22 cellular contexts compared by ENCODE assay signal in the genomic region with DNA sequence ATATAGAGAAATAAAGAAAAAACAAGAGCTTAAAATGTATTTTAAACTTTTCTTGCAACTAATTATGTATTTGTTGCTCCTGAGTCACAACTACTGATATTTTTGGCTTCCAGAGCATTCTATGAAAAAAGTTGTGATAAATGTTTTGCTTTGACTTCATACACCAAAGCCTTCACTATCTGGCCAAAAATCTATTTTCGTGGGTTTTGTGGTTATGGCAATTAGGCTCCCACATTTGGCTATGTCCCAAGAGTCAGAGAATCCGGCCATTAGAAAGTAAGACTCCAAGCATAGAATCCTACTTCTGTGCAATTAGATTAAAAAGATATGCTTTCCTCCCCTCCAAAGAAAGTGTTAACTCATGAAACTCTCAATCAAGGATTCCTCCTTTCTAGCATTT.
A peak's percentile ranks its signal among the peaks of the same experiment; 100 is the strongest.
DNase-seq lines count a peak whose midpoint lies in the region; ATAC-seq and TF ChIP-seq lines count a peak whose summit lies in the region.
"Had no signal": no experiment of that assay in that cellular context is flagged by ENCODE, and none has a peak within 500 bp of the region (broad histone marks: within the 10 kb centered on the region; RNA-seq: fewer than 3 reads in every experiment).

No MANE protein-coding gene starts in this region.

- peaks cover 4 to 10% of the 10 kb centered on the region in 2 donors for H3K4me1 Mint-ChIP-seq in stimulated activated naive B cell treated with anti-CD40 and anti-IgM and Interleukin-4, amounts not matched to agents 10 μg/mL and 1 μg/mL and 100 μg/mL, for 72 hours

- DNase-seq in ELR (ENCODE audit: low read depth), result peak; percentile 8
- peak; percentile 49 for DNase-seq in NB4 (ENCODE audit: low read depth)
- peak; percentile 86 for DNase-seq in astrocyte of the cerebellum (ENCODE audit: low read depth)
- DNase-seq in myocyte (ENCODE audit: low read depth), result peak; percentile 27
- DNase-seq in nucleus accumbens (lab: John Stamatoyannopoulos, UW), result no peak
- no peak for DNase-seq in stimulated activated naive B cell treated with anti-CD40 and anti-IgM and Interleukin-4, amounts not matched to agents 10 μg/mL and 1 μg/mL and 100 μg/mL, for 72 hours
- DNase-seq in NCI-H82 treated with DMSO at 0.1 percent for 48 hours (lab: John Stamatoyannopoulos, UW; ENCODE audit: unreplicated experiment), result no peak
- DNase-seq: activated CD4-positive, CD25-positive, alpha-beta regulatory T cell treated with anti-CD3 and anti-CD28 coated beads, Interleukin-2, amount 50 U/mL, for 72 hours; activated CD8-positive, alpha-beta T cell treated with anti-CD3 and anti-CD28 coated beads, Interleukin-2, amount 10 ng/mL, durations not matched to agents 7 days and 5 days; activated naive CD4-positive, alpha-beta T cell; activated T-cell treated with anti-CD3 and anti-CD28 coated beads, Interleukin-2, amount 50 U/mL, for 1 hour; effector CD8-positive, alpha-beta T cell; midbrain; NCI-H1694 treated with DMSO at 0.1 percent for 48 hours; NCI-H748 treated with DMSO at 0.1 percent for 48 hours; PC-9; stimulated activated naive CD8-positive, alpha-beta T cell treated with anti-CD3 and anti-CD28 coated beads, Interleukin-15, Interleukin-2, amounts not matched to agents 100 U/mL and 50 U/mL, for 24 hours; T-helper 9 cell had no signal

- peaks cover 1 to 6% of the 10 kb centered on the region in 2 donors for H3K9me3 Mint-ChIP-seq in stimulated activated naive B cell treated with anti-CD40 and anti-IgM and Interleukin-4, amounts not matched to agents 10 μg/mL and 1 μg/mL and 100 μg/mL, for 72 hours

- in situ Hi-C loops in astrocyte of the cerebellum (cut with HindIII; ENCODE audit: low sequenced_read_pairs), result no loop called here

- peaks cover 0 to 6% of the 10 kb centered on the region in 2 donors for H3K27me3 Mint-ChIP-seq in stimulated activated naive B cell treated with anti-CD40 and anti-IgM and Interleukin-4, amounts not matched to agents 10 μg/mL and 1 μg/mL and 100 μg/mL, for 72 hours
- H3K27me3 Mint-ChIP-seq: progenitor cell of endocrine pancreas had no signal

- no peak for ATAC-seq in stimulated activated naive B cell treated with anti-CD40 and anti-IgM and Interleukin-4, amounts not matched to agents 10 μg/mL and 1 μg/mL and 100 μg/mL, for 72 hours (replicated peaks)
- ATAC-seq: activated CD8-positive, alpha-beta T cell treated with anti-CD3 and anti-CD28 coated beads, Interleukin-2, amount 10 ng/mL, durations not matched to agents 7 days and 5 days; HCT116; stimulated activated naive CD8-positive, alpha-beta T cell treated with anti-CD3 and anti-CD28 coated beads, Interleukin-15, Interleukin-2, amounts not matched to agents 100 U/mL and 50 U/mL, for 24 hours had no signal

- H3K36me3 Mint-ChIP-seq in stimulated activated naive B cell treated with anti-CD40 and anti-IgM and Interleukin-4, amounts not matched to agents 10 μg/mL and 1 μg/mL and 100 μg/mL, for 72 hours, result no peaks in the 10 kb centered on the region

- H3K4me3 Mint-ChIP-seq in stimulated activated naive B cell treated with anti-CD40 and anti-IgM and Interleukin-4, amounts not matched to agents 10 μg/mL and 1 μg/mL and 100 μg/mL, for 72 hours, result no peak overlapping the region
- H3K4me3 Mint-ChIP-seq: activated CD8-positive, alpha-beta T cell treated with anti-CD3 and anti-CD28 coated beads, Interleukin-2, amount 10 ng/mL, durations not matched to agents 7 days and 5 days had no signal

- TF ChIP-seq POLR2A in NB4 (IDR thresholded peaks at IDR 0.05; ENCODE audit: extremely low read depth, insufficient read length), result no peak

- H3K27ac Mint-ChIP-seq in stimulated activated naive B cell treated with anti-CD40 and anti-IgM and Interleukin-4, amounts not matched to agents 10 μg/mL and 1 μg/mL and 100 μg/mL, for 72 hours, result no peak overlapping the region
- H3K27ac Mint-ChIP-seq: activated CD8-positive, alpha-beta T cell treated with anti-CD3 and anti-CD28 coated beads, Interleukin-2, amount 10 ng/mL, durations not matched to agents 7 days and 5 days; progenitor cell of endocrine pancreas had no signal

- no peak overlapping the region for H3K4me3 ChIP-seq in NB4 (ENCODE audit: low read depth, low read length)
- no peak overlapping the region for H3K4me3 ChIP-seq in astrocyte of the cerebellum (ENCODE audit: low read depth, low read length)
- H3K4me3 ChIP-seq: PC-9, skin epidermis, tibial nerve had no signal

- TF ChIP-seq CTCF in NB4 (IDR thresholded peaks at IDR 0.05; ENCODE audit: low read depth, low read length) (no peak), astrocyte of the cerebellum (IDR thresholded peaks at IDR 0.05; ENCODE audit: low read depth, low read length, missing control alignments) (no peak)

Comparison
In these comparisons a context has a peak if more than half of its experiments do, and no peak if none do; other contexts are left out.
1. DNase-seq: peak in ELR (single experiment), NB4 (single experiment), astrocyte of the cerebellum (single experiment) and myocyte (single experiment); none in nucleus accumbens (0 of 56), stimulated activated naive B cell treated with anti-CD40 and anti-IgM and Interleukin-4, amounts not matched to agents 10 μg/mL and 1 μg/mL and 100 μg/mL, for 72 hours (single experiment) and NCI-H82 treated with DMSO at 0.1 percent for 48 hours (single experiment).